In the genomic region with DNA sequence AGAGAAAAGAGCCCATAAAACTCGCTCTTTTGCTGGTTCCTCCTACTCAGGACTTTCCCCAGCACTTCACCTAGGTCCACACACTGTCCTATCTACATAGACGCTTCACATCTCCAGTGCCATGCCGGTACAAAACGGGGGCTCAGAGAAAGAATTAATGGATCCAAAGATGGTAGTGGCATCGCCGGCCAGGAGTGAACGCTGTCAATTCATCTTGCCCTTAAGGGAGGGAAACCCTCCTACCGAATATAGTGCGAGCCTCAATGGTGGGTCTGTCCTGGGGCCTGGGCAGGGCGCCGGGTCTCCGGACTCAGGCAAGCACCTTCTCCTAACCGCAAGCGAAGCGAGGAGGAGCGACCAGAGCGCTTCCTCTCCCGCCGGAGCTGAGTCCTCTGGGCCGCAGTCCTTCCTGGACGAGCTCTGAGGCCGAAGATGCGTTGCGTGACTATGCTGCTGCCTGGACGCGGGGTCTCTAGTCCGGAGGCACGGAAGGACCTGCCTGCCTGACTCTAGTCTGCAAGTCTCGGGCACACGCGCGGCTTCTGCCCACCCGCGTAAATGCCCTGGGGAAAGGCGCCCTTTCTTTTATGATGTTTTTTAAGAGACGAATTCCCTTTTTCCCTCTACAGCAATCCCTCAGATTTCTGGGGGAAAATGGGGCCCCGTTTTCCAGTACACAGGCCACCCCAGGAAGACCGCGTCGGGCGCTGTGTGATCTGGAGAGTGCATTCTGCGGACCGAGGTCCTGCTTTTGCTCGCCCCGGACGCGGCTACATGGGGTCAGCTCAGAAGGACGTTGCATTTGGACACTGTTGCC, we compare ENCODE assay signal across 11 cellular contexts.
DNase-seq lines count a peak whose midpoint lies in the region; ATAC-seq and TF ChIP-seq lines count a peak whose summit lies in the region.
"Had no signal": no experiment of that assay in that cellular context is flagged by ENCODE, and none has a peak within 500 bp of the region (broad histone marks: within the 10 kb centered on the region; RNA-seq: fewer than 3 reads in every experiment).

No MANE protein-coding gene starts in this region.

- no peaks in the 10 kb centered on the region for H3K9me3 Mint-ChIP-seq in activated CD4-positive, alpha-beta T cell treated with anti-CD3 and anti-CD28 coated beads, Interleukin-2, amount 10 ng/mL, durations not matched to agents 24 days and 14 days
- peaks cover 0 to 22% (median 16%) of the 10 kb centered on the region in 5 experiments for H3K9me3 Mint-ChIP-seq in brain
- H3K9me3 Mint-ChIP-seq in stimulated activated naive CD8-positive, alpha-beta T cell treated with anti-CD3 and anti-CD28 coated beads, Interleukin-15, amount 100 ng/mL, for 72 hours, result no peaks in the 10 kb centered on the region

- peak; percentile 76 for DNase-seq in activated CD4-positive, alpha-beta T cell treated with anti-CD3 and anti-CD28 coated beads, Interleukin-2, amount 10 ng/mL, durations not matched to agents 24 days and 14 days
- DNase-seq in activated CD4-positive, alpha-beta T cell treated with anti-CD3 and anti-CD28 coated beads for 1 hour, result no peak
- DNase-seq in lower lobe of right lung (peak; percentile 60), amygdala (lab: John Stamatoyannopoulos, UW) (no peak), NCI-H1436 treated with DMSO at 0.1 percent for 48 hours (lab: John Stamatoyannopoulos, UW) (no peak), medulla oblongata (ENCODE audit: extremely low spot score) (no peak)
- peak in 1 of 2 donors; percentile 14 for DNase-seq in stimulated activated naive CD8-positive, alpha-beta T cell treated with anti-CD3 and anti-CD28 coated beads, Interleukin-15, amount 100 ng/mL, for 72 hours
- DNase-seq: foreskin fibroblast, NCI-H2171 had no signal

- peaks cover 57% of the 10 kb centered on the region for H3K4me1 Mint-ChIP-seq in activated CD4-positive, alpha-beta T cell treated with anti-CD3 and anti-CD28 coated beads, Interleukin-2, amount 10 ng/mL, durations not matched to agents 24 days and 14 days
- H3K4me1 Mint-ChIP-seq in brain, result peaks cover 10% of the 10 kb centered on the region
- peaks cover 42% of the 10 kb centered on the region for H3K4me1 Mint-ChIP-seq in stimulated activated naive CD8-positive, alpha-beta T cell treated with anti-CD3 and anti-CD28 coated beads, Interleukin-15, amount 100 ng/mL, for 72 hours

- H3K9me3 ChIP-seq in lower lobe of right lung, result no peaks in the 10 kb centered on the region
- H3K9me3 ChIP-seq: A549 had no signal

- H3K4me1 ChIP-seq in lower lobe of right lung, result peaks cover 21% of the 10 kb centered on the region
- H3K4me1 ChIP-seq: A549 had no signal

- peak overlapping the region; percentile 57 for H3K27ac Mint-ChIP-seq in activated CD4-positive, alpha-beta T cell treated with anti-CD3 and anti-CD28 coated beads, Interleukin-2, amount 10 ng/mL, durations not matched to agents 24 days and 14 days
- no peak overlapping the region for H3K27ac Mint-ChIP-seq in brain
- H3K27ac Mint-ChIP-seq in stimulated activated naive CD8-positive, alpha-beta T cell treated with anti-CD3 and anti-CD28 coated beads, Interleukin-15, amount 100 ng/mL, for 72 hours, result no peak overlapping the region

- peaks cover 22% of the 10 kb centered on the region for H3K27me3 Mint-ChIP-seq in activated CD4-positive, alpha-beta T cell treated with anti-CD3 and anti-CD28 coated beads, Interleukin-2, amount 10 ng/mL, durations not matched to agents 24 days and 14 days
- H3K27me3 Mint-ChIP-seq in brain, result peaks cover 100% of the 10 kb centered on the region
- H3K27me3 Mint-ChIP-seq in stimulated activated naive CD8-positive, alpha-beta T cell treated with anti-CD3 and anti-CD28 coated beads, Interleukin-15, amount 100 ng/mL, for 72 hours, result peaks cover 95% of the 10 kb centered on the region

- no peak overlapping the region for H3K27ac ChIP-seq in lower lobe of right lung
- H3K27ac ChIP-seq: A549 had no signal

- TF ChIP-seq CTCF in brain (conservative IDR thresholded peaks at IDR 0.05), result no peak
- no peak for TF ChIP-seq CTCF in lower lobe of right lung (IDR thresholded peaks at IDR 0.05)

- peak overlapping the region; percentile 71 for H3K4me3 Mint-ChIP-seq in activated CD4-positive, alpha-beta T cell treated with anti-CD3 and anti-CD28 coated beads, Interleukin-2, amount 10 ng/mL, durations not matched to agents 24 days and 14 days
- peak overlapping the region in 4 of 5 experiments; percentile 12 to 65 (median 30) for H3K4me3 Mint-ChIP-seq in brain
- H3K4me3 Mint-ChIP-seq in stimulated activated naive CD8-positive, alpha-beta T cell treated with anti-CD3 and anti-CD28 coated beads, Interleukin-15, amount 100 ng/mL, for 72 hours, result peak overlapping the region; percentile 60 to 67

- no peaks in the 10 kb centered on the region for H3K36me3 ChIP-seq in lower lobe of right lung

- H3K36me3 Mint-ChIP-seq in activated CD4-positive, alpha-beta T cell treated with anti-CD3 and anti-CD28 coated beads, Interleukin-2, amount 10 ng/mL, durations not matched to agents 24 days and 14 days (ENCODE audit: low read depth), result peaks cover under 1% of the 10 kb centered on the region
- no peaks in the 10 kb centered on the region for H3K36me3 Mint-ChIP-seq in brain

- peak overlapping the region; percentile 22 for H3K4me3 ChIP-seq in lower lobe of right lung
- H3K4me3 ChIP-seq: A549 had no signal

- intact Hi-C loops in activated CD4-positive, alpha-beta T cell treated with anti-CD3 and anti-CD28 coated beads, Interleukin-2, amount 10 ng/mL, durations not matched to agents 24 days and 14 days (cut with micrococcal nuclease), result no loop called here
- intact Hi-C loops in lower lobe of right lung (cut with DNase I), result no loop called here

- peaks cover 70% of the 10 kb centered on the region for H3K27me3 ChIP-seq in lower lobe of right lung (ENCODE audit: low read depth)

- peak; percentile 24 to 31 for ATAC-seq in lower lobe of right lung
- peak; percentile 18 for ATAC-seq in stimulated activated naive CD8-positive, alpha-beta T cell treated with anti-CD3 and anti-CD28 coated beads, Interleukin-15, amount 100 ng/mL, for 72 hours
- ATAC-seq: A549 had no signal

Comparison
In these comparisons a context has a peak if more than half of its experiments do, and no peak if none do; other contexts are left out.
1. DNase-seq: peak in activated CD4-positive, alpha-beta T cell treated with anti-CD3 and anti-CD28 coated beads, Interleukin-2, amount 10 ng/mL, durations not matched to agents 24 days and 14 days (single experiment) and lower lobe of right lung (single experiment); none in activated CD4-positive, alpha-beta T cell treated with anti-CD3 and anti-CD28 coated beads for 1 hour (single experiment), amygdala (0 of 56), NCI-H1436 treated with DMSO at 0.1 percent for 48 hours (single experiment) and medulla oblongata (single experiment).
2. Peak in every context shown above with its lines, with median percentiles within 50 percentile points of each other: H3K4me3 Mint-ChIP-seq.